In the genomic region with DNA sequence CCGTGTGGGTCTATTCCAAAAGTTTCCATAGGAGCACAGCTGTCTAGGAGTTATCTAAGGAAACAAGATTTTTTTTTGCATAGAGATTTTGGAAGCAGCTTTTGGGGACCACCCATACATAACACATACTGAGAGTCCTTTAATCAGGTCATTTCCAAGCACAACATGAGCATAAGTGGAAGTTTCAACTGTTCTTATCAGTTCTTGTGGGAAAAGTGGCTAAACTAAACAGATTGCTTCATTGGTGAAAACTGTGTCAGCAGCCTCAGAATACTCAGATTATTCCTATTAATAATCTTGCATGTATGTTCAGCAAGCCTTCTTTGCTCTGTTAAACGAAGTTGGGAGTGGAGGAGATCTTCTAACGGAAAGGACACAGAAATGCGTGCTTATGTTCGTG, we compare ENCODE assay signal across 22 cellular contexts.
"Had no signal": no experiment of that assay in that cellular context is flagged by ENCODE, and none has a peak within 500 bp of the region (broad histone marks: within the 10 kb centered on the region; RNA-seq: fewer than 3 reads in every experiment).

No MANE protein-coding gene starts in this region.

- ATAC-seq: activated naive CD8-positive, alpha-beta T cell treated with anti-CD3 and anti-CD28 coated beads, Interleukin-2, amount 50 U/mL, for 24 hours; esophagus mucosa; left lobe of liver; natural killer cell treated with Interleukin-12 subunit alpha and Interleukin-12 subunit beta and Interleukin-15 and Interleukin-18, amount 100 ng/mL, for 72 hours had no signal

- H3K27ac ChIP-seq: breast epithelium, neutrophil, tibial nerve, vagina, WERI-Rb-1 had no signal

- H3K36me3 ChIP-seq: breast epithelium, neutrophil, tibial nerve, vagina, WERI-Rb-1 had no signal

- H3K27me3 ChIP-seq: breast epithelium, neutrophil, tibial nerve, vagina had no signal

- FAIRE-seq: keratinocyte had no signal

- H3K4me3 ChIP-seq: breast epithelium, tibial nerve, vagina had no signal

- H3K9me3 ChIP-seq: breast epithelium, neutrophil, tibial nerve, vagina had no signal

- DNase-seq: activated CD4-positive, alpha-beta T cell treated with anti-CD3 and anti-CD28 coated beads for 1 hour; activated CD8-positive, alpha-beta memory T cell treated with anti-CD3 and anti-CD28 coated beads for 24 hours; activated CD8-positive, alpha-beta memory T cell treated with anti-CD3 and anti-CD28 coated beads, Interleukin-2, amount 50 U/mL, for 48 hours; activated effector memory CD4-positive, alpha-beta T cell treated with Interleukin-2 at 50 U/mL for 16 hours; activated naive CD4-positive, alpha-beta T cell treated with anti-CD3 and anti-CD28 coated beads, Interleukin-2, amount 10 ng/mL, durations not matched to agents 7 days and 5 days; activated naive CD8-positive, alpha-beta T cell treated with anti-CD3 and anti-CD28 coated beads, Interleukin-2, amount 50 U/mL, for 24 hours; activated T-cell treated with anti-CD3 and anti-CD28 coated beads, Interleukin-2, amount 50 U/mL, for 48 hours; aorta; effector CD8-positive, alpha-beta T cell; mesendoderm; stimulated activated CD4-positive, alpha-beta T cell treated with anti-CD3 and anti-CD28 coated beads, Interleukin-12 subunit alpha, Interleukin-12 subunit beta, amount 100 ng/mL, for 4 hours; stimulated activated CD4-positive, alpha-beta T cell treated with anti-CD3 and anti-CD28 coated beads, Interleukin-1b, Interleukin-23, amount 100 ng/mL, for 48 hours; stimulated activated naive CD4-positive, alpha-beta T cell treated with Interleukin-2 at 50 U/mL for 16 hours had no signal

- H3K4me1 ChIP-seq: breast epithelium, tibial nerve, vagina had no signal
